In the genomic region with DNA sequence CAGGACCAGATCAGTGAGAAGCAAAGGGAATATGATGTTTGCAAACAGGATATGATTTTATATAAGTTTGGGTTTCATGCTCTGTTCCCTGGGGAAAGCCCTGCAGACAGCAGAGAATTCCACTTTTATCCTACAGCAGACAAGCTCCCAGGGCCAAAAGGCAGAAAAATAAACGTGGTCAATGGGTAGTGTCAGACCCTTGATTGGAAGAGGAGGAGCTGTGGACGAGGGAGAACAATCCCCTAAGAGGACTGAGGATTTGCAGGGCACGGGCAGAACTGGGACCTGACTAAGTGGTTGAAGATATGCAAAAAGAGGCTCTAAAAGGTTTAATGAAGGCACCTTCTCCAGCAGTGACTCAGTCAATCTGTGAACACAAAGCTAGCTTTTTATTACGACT, we compare ENCODE assay signal across 1 cellular context.
TF ChIP-seq lines count a peak whose summit lies in the region.

No MANE protein-coding gene starts in this region.

TF ChIP-seq in H1, 55 proteins besides CTCF, POLR2A, EP300 and RAD21 (continued from another document):
- no peak for TF ChIP-seq TBP (IDR thresholded peaks at IDR 0.05; ENCODE audit: low read depth, low read length)
TF ChIP-seq in H1: peak in this region for 0.
